13 cellular contexts compared by ENCODE assay signal in genomic region chr2:128834853-128835252, GRCh38.
DNase-seq lines count a peak whose midpoint lies in the region; ATAC-seq and TF ChIP-seq lines count a peak whose summit lies in the region.
"Had no signal": no experiment of that assay in that cellular context is flagged by ENCODE, and none has a peak within 500 bp of the region (broad histone marks: within the 10 kb centered on the region; RNA-seq: fewer than 3 reads in every experiment).

No MANE protein-coding gene starts in this region.

- intact Hi-C loops in Right ventricle myocardium superior (cut with DNase I) = no loop called here
- intact Hi-C loops in Right ventricle myocardium inferior (cut with DNase I) = no loop called here

- no peaks in the 10 kb centered on the region for H3K4me1 Mint-ChIP-seq in osteocyte (ENCODE audit: unreplicated experiment)
- H3K4me1 Mint-ChIP-seq: B cell had no signal

- H3K27ac Mint-ChIP-seq in osteocyte (ENCODE audit: unreplicated experiment) = no peak overlapping the region
- H3K27ac Mint-ChIP-seq: B cell; CD4-positive, alpha-beta T cell had no signal

- no peaks in the 10 kb centered on the region for H3K36me3 Mint-ChIP-seq in osteocyte (ENCODE audit: unreplicated experiment)

- ATAC-seq in Right ventricle myocardium superior (ENCODE audit: poor library complexity) = no peak
- ATAC-seq in Right ventricle myocardium inferior = no peak
- no peak for ATAC-seq in HG02759 (IDR thresholded peaks at IDR 0.05; ENCODE audit: unreplicated experiment)

- DNase-seq in Right ventricle myocardium superior (peak; percentile 17), Right ventricle myocardium inferior (ENCODE audit: missing footprints) (no peak), SHP77 treated with DMSO at 0.1 percent for 48 hours (lab: John Stamatoyannopoulos, UW) (peak; percentile 74), osteocyte (ENCODE audit: extremely low spot score, unreplicated experiment) (peak; percentile 66), NCI-H1694 treated with DMSO at 0.1 percent for 48 hours (lab: John Stamatoyannopoulos, UW) (no peak)
- DNase-seq in activated T-cell treated with anti-CD3 and anti-CD28 coated beads, Interleukin-2, amount 50 U/mL, for 48 hours = no peak
- DNase-seq: C1 segment of cervical spinal cord; Calu3; CD4-positive, alpha-beta T cell; DMS 273 treated with DMSO at 0.1 percent for 48 hours; H7 had no signal

- no peak overlapping the region for H3K4me3 Mint-ChIP-seq in osteocyte (ENCODE audit: unreplicated experiment)
- H3K4me3 Mint-ChIP-seq: B cell; CD4-positive, alpha-beta T cell had no signal

- peaks cover 6% of the 10 kb centered on the region for H3K27me3 Mint-ChIP-seq in osteocyte (ENCODE audit: unreplicated experiment)
- H3K27me3 Mint-ChIP-seq: CD4-positive, alpha-beta T cell had no signal

- no peaks in the 10 kb centered on the region for H3K9me3 Mint-ChIP-seq in osteocyte (ENCODE audit: unreplicated experiment)
- H3K9me3 Mint-ChIP-seq: CD4-positive, alpha-beta T cell had no signal

- TF ChIP-seq CTCF in osteocyte (IDR thresholded peaks at IDR 0.05) = no peak

Comparison
In these comparisons a context has a peak if more than half of its experiments do, and no peak if none do; other contexts are left out.
1. DNase-seq: peak in Right ventricle myocardium superior (single experiment), SHP77 treated with DMSO at 0.1 percent for 48 hours (single experiment) and osteocyte (single experiment); none in Right ventricle myocardium inferior (single experiment), activated T-cell treated with anti-CD3 and anti-CD28 coated beads, Interleukin-2, amount 50 U/mL, for 48 hours (0 of 2) and NCI-H1694 treated with DMSO at 0.1 percent for 48 hours (single experiment).